21 cellular contexts compared by ENCODE assay signal in genomic region chr10:69657866-69658265, GRCh38. TPM values are rescaled to one million over a fixed set of nuclear protein-coding genes. Genes with fewer than 3 reads are reported as not detected.
A peak's percentile ranks its signal among the peaks of the same experiment; 100 is the strongest.
DNase-seq lines count a peak whose midpoint lies in the region; ATAC-seq, FAIRE-seq and TF ChIP-seq lines count a peak whose summit lies in the region.
"Had no signal": no experiment of that assay in that cellular context is flagged by ENCODE, and none has a peak within 500 bp of the region (broad histone marks: within the 10 kb centered on the region; RNA-seq: fewer than 3 reads in every experiment).

No MANE protein-coding gene starts in this region.

- POLR2A ChIA-PET in CD4-positive, alpha-beta memory T cell (lab: Charles Lee; ENCODE audit: partially characterized antibody) = no interaction called here

- peak overlapping the region; percentile 22 for H3K14ac ChIP-seq in neuronal stem cell (ENCODE audit: low read length)

- H2BK5ac ChIP-seq in neuronal stem cell (ENCODE audit: low read length) = no peak overlapping the region

- no peak overlapping the region for H2AFZ ChIP-seq in neuronal stem cell (ENCODE audit: low read length)
- H2AFZ ChIP-seq: GM23338 had no signal

- no peak overlapping the region for H3K4ac ChIP-seq in neuronal stem cell (ENCODE audit: low read length)

- peaks cover 0 to 27% (median 0%) of the 10 kb centered on the region in 3 experiments for H3K27me3 ChIP-seq in neuronal stem cell (ENCODE audit: control insufficient read depth in 3 of 3, insufficient read depth in 3 of 3, low read depth in 1 of 3, low read length in 3 of 3)
- peaks cover 9% of the 10 kb centered on the region for H3K27me3 ChIP-seq in CD4-positive, alpha-beta memory T cell (ENCODE audit: insufficient read depth, low read length)
- H3K27me3 ChIP-seq: BE2C had no signal

- no CpG with 5 or more reads among the region's 10 CpGs for WGBS in neuronal stem cell (ENCODE audit: extremely low coverage in 2 of 2, insufficient read length in 2 of 2, insufficient replicate concordance in 1 of 2), 2 donors

- H3K4me1 Mint-ChIP-seq in glutamatergic neuron (ENCODE audit: low read depth, unreplicated experiment) = peaks cover 36% of the 10 kb centered on the region
- peaks cover 0 to 1% (median 0%) of the 10 kb centered on the region in 4 donors for H3K4me1 Mint-ChIP-seq in CD4-positive, alpha-beta memory T cell
- H3K4me1 Mint-ChIP-seq: CD4-positive, CD25-positive, alpha-beta regulatory T cell had no signal

- peak overlapping the region; percentile 92 for H2AK5ac ChIP-seq in neuronal stem cell (ENCODE audit: low read depth, low read length)

- no peaks in the 10 kb centered on the region for H3K79me1 ChIP-seq in neuronal stem cell (ENCODE audit: low read depth, low read length)

- H3K27ac Mint-ChIP-seq in glutamatergic neuron (ENCODE audit: unreplicated experiment) = peak overlapping the region; percentile 95
- no peak overlapping the region for H3K27ac Mint-ChIP-seq in CD4-positive, alpha-beta memory T cell
- H3K27ac Mint-ChIP-seq: GM23338, HFFc6 had no signal

- peaks cover 13% of the 10 kb centered on the region for H3K9me3 Mint-ChIP-seq in glutamatergic neuron (ENCODE audit: unreplicated experiment)
- peaks cover 0 to 1% (median 0%) of the 10 kb centered on the region in 8 donors for H3K9me3 Mint-ChIP-seq in CD4-positive, alpha-beta memory T cell
- H3K9me3 Mint-ChIP-seq: HFFc6 had no signal

- H3K18ac ChIP-seq in neuronal stem cell (ENCODE audit: low read length) = peak overlapping the region; percentile 44

- no peaks in the 10 kb centered on the region for H3K36me3 Mint-ChIP-seq in glutamatergic neuron (ENCODE audit: unreplicated experiment)
- H3K36me3 Mint-ChIP-seq in CD4-positive, alpha-beta memory T cell = no peaks in the 10 kb centered on the region
- H3K36me3 Mint-ChIP-seq: CD4-positive, CD25-positive, alpha-beta regulatory T cell had no signal

- H3K4me2 ChIP-seq in neuronal stem cell (ENCODE audit: insufficient read depth, low read length, poor library complexity, severe bottlenecking) = no peak overlapping the region
- H3K4me2 ChIP-seq: GM23338 had no signal

- H4K91ac ChIP-seq in neuronal stem cell (ENCODE audit: low read depth, low read length, poor library complexity) = no peak overlapping the region

- no peak overlapping the region for H3K9ac ChIP-seq in neuronal stem cell (ENCODE audit: low read depth, low read length, poor library complexity)

- FAIRE-seq in frontal cortex (lab: Jason Lieb, UNC) = no peak
- FAIRE-seq: A204.1, D721Med, G401.6, GM12891, GM18507, HTR-8/SVneo had no signal

- H2BK12ac ChIP-seq in neuronal stem cell (ENCODE audit: low read length) = no peak overlapping the region

- ATAC-seq in left ventricle myocardium superior (no peak), Right ventricle myocardium superior (ENCODE audit: poor library complexity) (no peak)
- ATAC-seq: GM23338, HCT116 had no signal

- CTCF ChIA-PET in CD4-positive, alpha-beta memory T cell (lab: Charles Lee; ENCODE audit: partially characterized antibody) = interaction anchor here (1.4 kb wide), 1 partner anchor 57 kb away, joined by 3 read pairs; no protein-coding TSS in a partner anchor

- DNase-seq in left ventricle myocardium superior = peak; percentile 4
- no peak for DNase-seq in Right ventricle myocardium superior
- DNase-seq in glutamatergic neuron = no peak
- DNase-seq in neuronal stem cell (ENCODE audit: low spot score) = no peak
- no peak for DNase-seq in CD4-positive, alpha-beta memory T cell
- DNase-seq in NCI-H2196 (lab: John Stamatoyannopoulos, UW; ENCODE audit: unreplicated experiment) = no peak
- no peak for DNase-seq in frontal cortex (ENCODE audit: low spot score in 2 of 2)
- DNase-seq: ACHN; BE2C; Caco-2; CD4-positive, CD25-positive, alpha-beta regulatory T cell; H7; HFFc6 had no signal

- H3K27ac ChIP-seq in neuronal stem cell (replicated peaks; ENCODE audit: low read length) = no peak overlapping the region
- H3K27ac ChIP-seq in CD4-positive, alpha-beta memory T cell (ENCODE audit: low read depth, low read length) = no peak overlapping the region

- peak overlapping the region; percentile 72 for H3K4me3 Mint-ChIP-seq in glutamatergic neuron (ENCODE audit: unreplicated experiment)
- no peak overlapping the region for H3K4me3 Mint-ChIP-seq in CD4-positive, alpha-beta memory T cell
- H3K4me3 Mint-ChIP-seq: CD4-positive, CD25-positive, alpha-beta regulatory T cell; GM23338; HFFc6 had no signal

- no peaks in the 10 kb centered on the region for H3K36me3 ChIP-seq in neuronal stem cell (replicated peaks in 1 of 2; ENCODE audit: control insufficient read depth in 2 of 2, insufficient read depth in 2 of 2, low read length in 2 of 2)
- no peaks in the 10 kb centered on the region for H3K36me3 ChIP-seq in CD4-positive, alpha-beta memory T cell (ENCODE audit: insufficient read depth, low read length)
- H3K36me3 ChIP-seq: BE2C had no signal

- H3K4me3 ChIP-seq in neuronal stem cell (ENCODE audit: low read length in 2 of 2) = no peak overlapping the region
- no peak overlapping the region for H3K4me3 ChIP-seq in CD4-positive, alpha-beta memory T cell (ENCODE audit: low read length in 2 of 2)
- H3K4me3 ChIP-seq: GM23338 had no signal

- no peak overlapping the region for H2BK15ac ChIP-seq in neuronal stem cell (ENCODE audit: low read length)

- H2BK120ac ChIP-seq in neuronal stem cell (ENCODE audit: low read depth, low read length) = no peak overlapping the region

- intact Hi-C loops in left ventricle myocardium superior (cut with micrococcal nuclease) = no loop called here
- intact Hi-C loops in Right ventricle myocardium superior (cut with DNase I) = no loop called here
- intact Hi-C loops in CD4-positive, alpha-beta memory T cell (cut with micrococcal nuclease) = no loop called here

- H3K27me3 Mint-ChIP-seq in glutamatergic neuron (ENCODE audit: unreplicated experiment) = peaks cover 4% of the 10 kb centered on the region
- peaks cover 9 to 16% of the 10 kb centered on the region in 2 donors for H3K27me3 Mint-ChIP-seq in CD4-positive, alpha-beta memory T cell

- no peaks in the 10 kb centered on the region for H3K9me3 ChIP-seq in neuronal stem cell (replicated peaks in 1 of 2; ENCODE audit: control insufficient read depth in 2 of 2, insufficient read depth in 1 of 2, low read depth in 1 of 2, low read length in 2 of 2)
- no peaks in the 10 kb centered on the region for H3K9me3 ChIP-seq in CD4-positive, alpha-beta memory T cell (ENCODE audit: control insufficient read depth in 1 of 2, low read length in 2 of 2)
- H3K9me3 ChIP-seq: BE2C had no signal

- no peak overlapping the region for H3K23ac ChIP-seq in neuronal stem cell (ENCODE audit: low read depth, low read length, poor library complexity)

- H4K8ac ChIP-seq in neuronal stem cell (ENCODE audit: low read depth, low read length) = no peak overlapping the region

- peaks cover 4 to 19% of the 10 kb centered on the region in 2 donors for H3K4me1 ChIP-seq in neuronal stem cell (ENCODE audit: control insufficient read depth in 2 of 2, insufficient read depth in 1 of 2, low read depth in 1 of 2, low read length in 2 of 2)
- H3K4me1 ChIP-seq in CD4-positive, alpha-beta memory T cell (ENCODE audit: insufficient read depth, low read length) = no peaks in the 10 kb centered on the region
- H3K4me1 ChIP-seq: Caco-2 had no signal

- no peak for TF ChIP-seq CTCF in glutamatergic neuron (IDR thresholded peaks at IDR 0.05; ENCODE audit: partially characterized antibody, unreplicated experiment)

RNA-seq across cellular contexts. Expression of gene FAM241B, which starts 27.8 kb away (rescaled TPM):
- total RNA-seq in left ventricle myocardium superior (2.8 TPM), Right ventricle myocardium superior (3.3 TPM), glutamatergic neuron (ENCODE audit: unreplicated experiment) (50.1 TPM), frontal cortex (13.9 TPM)
- polyA plus RNA-seq in neuronal stem cell (2013, experiment 1 of 2) = 21.0 TPM
- 22.3 TPM for polyA plus RNA-seq in neuronal stem cell (2013, experiment 2 of 2)
- total RNA-seq in CD4-positive, alpha-beta memory T cell = 10 to 100 TPM in 1 of 2 experiments, 1 to 10 TPM in 1; 9.4 to 10.7 TPM
- polyA plus RNA-seq in CD4-positive, alpha-beta memory T cell = 10 to 100 TPM; 17.3 to 24.9 TPM
